In genomic region chr1:15620155-15620545, GRCh38 we compare ENCODE assay signal across 9 cellular contexts. TPM values are rescaled to one million over a fixed set of nuclear protein-coding genes. Genes with fewer than 3 reads are reported as not detected.
DNase-seq lines count a peak whose midpoint lies in the region; ATAC-seq and TF ChIP-seq lines count a peak whose summit lies in the region.
"Had no signal": no experiment of that assay in that cellular context is flagged by ENCODE, and none has a peak within 500 bp of the region (broad histone marks: within the 10 kb centered on the region; RNA-seq: fewer than 3 reads in every experiment).

No MANE protein-coding gene starts in this region.

- H3K27me3 Mint-ChIP-seq in CD4-positive, CD25-positive, alpha-beta regulatory T cell, result no peaks in the 10 kb centered on the region
- H3K27me3 Mint-ChIP-seq in MCF 10A (ENCODE audit: insufficient read depth, unreplicated experiment) (no peaks in the 10 kb centered on the region), mesothelial cell of epicardium (ENCODE audit: low read depth) (no peaks in the 10 kb centered on the region)

- DNase-seq in CD4-positive, CD25-positive, alpha-beta regulatory T cell, result peak in 2 of 3 donors; percentile 29 to 60
- no peak for DNase-seq in Karpas-422
- peak; percentile 45 for DNase-seq in MCF 10A (ENCODE audit: unreplicated experiment)
- no peak for DNase-seq in mesothelial cell of epicardium (ENCODE audit: low spot score in 2 of 2, unreplicated experiment in 2 of 2)
- no peak for DNase-seq in AG20443 (ENCODE audit: low spot score)
- DNase-seq in H7, result no peak
- DNase-seq in ascending aorta (ENCODE audit: low spot score in 2 of 2), result no peak

- H3K4me2 ChIP-seq in Karpas-422 (ENCODE audit: low read depth, low read length, poor library complexity, severe bottlenecking), result peak overlapping the region; percentile 47

- POLR2A ChIA-PET in MCF 10A (lab: Yijun Ruan, JAX), result interaction anchor here (0.5 to 6.8 kb wide), 6 partner anchors 10 to 214 kb away, joined by 3 to 78 read pairs (median 5); no protein-coding TSS in a partner anchor

- no peak overlapping the region for H3K27ac ChIP-seq in CD4-positive, CD25-positive, alpha-beta regulatory T cell (ENCODE audit: insufficient read depth, low read length, poor library complexity, severe bottlenecking)
- H3K27ac ChIP-seq in Karpas-422 (ENCODE audit: low read length) (no peak overlapping the region), ascending aorta (peak overlapping the region in 1 of 2 donors; percentile 96)

- H3K27ac Mint-ChIP-seq in CD4-positive, CD25-positive, alpha-beta regulatory T cell, result peak overlapping the region; percentile 49 to 74 (median 71)
- H3K27ac Mint-ChIP-seq in MCF 10A (ENCODE audit: low read depth, unreplicated experiment) (peak overlapping the region; percentile 54), mesothelial cell of epicardium (peak overlapping the region; percentile 23)

- peaks cover 29% of the 10 kb centered on the region for H4K20me1 ChIP-seq in Karpas-422 (ENCODE audit: insufficient read depth, low read depth, low read length)

- no peaks in the 10 kb centered on the region for H3K9me3 ChIP-seq in CD4-positive, CD25-positive, alpha-beta regulatory T cell (ENCODE audit: control insufficient read depth in 2 of 2, low read length in 2 of 2)
- no peaks in the 10 kb centered on the region for H3K9me3 ChIP-seq in Karpas-422 (ENCODE audit: low read length)
- H3K9me3 ChIP-seq in ascending aorta, result no peaks in the 10 kb centered on the region

- H3K4me1 Mint-ChIP-seq in CD4-positive, CD25-positive, alpha-beta regulatory T cell, result peaks cover 36 to 75% (median 53%) of the 10 kb centered on the region in 4 donors
- H3K4me1 Mint-ChIP-seq in MCF 10A (ENCODE audit: insufficient read depth, unreplicated experiment), result peaks cover 43% of the 10 kb centered on the region
- H3K4me1 Mint-ChIP-seq in mesothelial cell of epicardium, result peaks cover 48% of the 10 kb centered on the region

- peaks cover 0 to 1% (median 0%) of the 10 kb centered on the region in 7 donors for H3K9me3 Mint-ChIP-seq in CD4-positive, CD25-positive, alpha-beta regulatory T cell
- H3K9me3 Mint-ChIP-seq in MCF 10A (ENCODE audit: unreplicated experiment) (no peaks in the 10 kb centered on the region), mesothelial cell of epicardium (no peaks in the 10 kb centered on the region)

- H3K4me1 ChIP-seq in CD4-positive, CD25-positive, alpha-beta regulatory T cell (ENCODE audit: control insufficient read depth, insufficient read depth, low read length, poor library complexity, severe bottlenecking), result peaks cover 66% of the 10 kb centered on the region
- H3K4me1 ChIP-seq in Karpas-422 (ENCODE audit: low read length), result peaks cover 42% of the 10 kb centered on the region
- H3K4me1 ChIP-seq in ascending aorta, result peaks cover 0 to 18% of the 10 kb centered on the region in 2 donors

- peak overlapping the region; percentile 42 to 96 (median 83) for H3K4me3 Mint-ChIP-seq in CD4-positive, CD25-positive, alpha-beta regulatory T cell
- peak overlapping the region; percentile 52 for H3K4me3 Mint-ChIP-seq in MCF 10A (ENCODE audit: unreplicated experiment)
- peak overlapping the region; percentile 11 for H3K4me3 Mint-ChIP-seq in mesothelial cell of epicardium

- no TSS peak for BruUV-seq in MCF 10A (replicated peaks; lab: Mats Ljungman, UMichigan)

- H3K27me3 ChIP-seq in CD4-positive, CD25-positive, alpha-beta regulatory T cell (ENCODE audit: control insufficient read depth, insufficient read depth, low read length), result no peaks in the 10 kb centered on the region
- H3K27me3 ChIP-seq in Karpas-422 (ENCODE audit: low read length) (no peaks in the 10 kb centered on the region), H7 (ENCODE audit: control insufficient read depth, insufficient read depth, low read length) (no peaks in the 10 kb centered on the region), ascending aorta (no peaks in the 10 kb centered on the region)

- no peak overlapping the region for H2AFZ ChIP-seq in Karpas-422 (ENCODE audit: low read length)

- peaks cover 77% of the 10 kb centered on the region for H3K79me2 ChIP-seq in Karpas-422 (ENCODE audit: low read length)

- peak; percentile 11 to 12 for ATAC-seq in CD4-positive, CD25-positive, alpha-beta regulatory T cell (ENCODE audit: low read depth in 2 of 2)
- ATAC-seq in GM18867 (IDR thresholded peaks at IDR 0.05; ENCODE audit: unreplicated experiment), result no peak
- ATAC-seq: Panc1 had no signal

- intact Hi-C loops in MCF 10A (cut with micrococcal nuclease), result no loop called here
- intact Hi-C loops in ascending aorta (cut with DNase I), result no loop called here

- CTCF ChIA-PET in MCF 10A (lab: Yijun Ruan, JAX), result interaction anchor here (0.7 kb wide), 1 partner anchor 83 kb away, joined by 3 read pairs; no protein-coding TSS in a partner anchor

- H3K4me3 ChIP-seq in CD4-positive, CD25-positive, alpha-beta regulatory T cell (ENCODE audit: low read depth, low read length), result peak overlapping the region; percentile 69
- peak overlapping the region; percentile 35; the same call in 1 of the 2 replicates for H3K4me3 ChIP-seq in Karpas-422 (ENCODE audit: low read length)
- H3K4me3 ChIP-seq in H7 (ENCODE audit: insufficient read depth, low read depth, low read length), result no peak overlapping the region
- H3K4me3 ChIP-seq in ascending aorta, result no peak overlapping the region

- H3K36me3 Mint-ChIP-seq in CD4-positive, CD25-positive, alpha-beta regulatory T cell, result peaks cover 4% of the 10 kb centered on the region
- H3K36me3 Mint-ChIP-seq in MCF 10A (ENCODE audit: insufficient read depth, unreplicated experiment) (peaks cover 18% of the 10 kb centered on the region), mesothelial cell of epicardium (no peaks in the 10 kb centered on the region)

- H3K36me3 ChIP-seq in CD4-positive, CD25-positive, alpha-beta regulatory T cell (ENCODE audit: control insufficient read depth, insufficient read depth, low read length), result peaks cover 4% of the 10 kb centered on the region
- H3K36me3 ChIP-seq in Karpas-422 (ENCODE audit: insufficient read depth, low read length), result peaks cover 22% of the 10 kb centered on the region; the same call in 1 of the 2 replicates
- no peaks in the 10 kb centered on the region for H3K36me3 ChIP-seq in H7 (replicated peaks; ENCODE audit: control insufficient read depth, insufficient read depth, low read length)
- H3K36me3 ChIP-seq in ascending aorta, result no peaks in the 10 kb centered on the region

- H3K9ac ChIP-seq in Karpas-422 (ENCODE audit: low read length), result no peak overlapping the region

- TF ChIP-seq CTCF in MCF 10A (IDR thresholded peaks at IDR 0.05; ENCODE audit: unreplicated experiment), result no peak
- TF ChIP-seq CTCF in mesothelial cell of epicardium (IDR thresholded peaks at IDR 0.05; ENCODE audit: unreplicated experiment), result no peak
- no peak for TF ChIP-seq CTCF in ascending aorta (IDR thresholded peaks at IDR 0.05)

- H3K9me2 ChIP-seq in Karpas-422 (replicated peaks; ENCODE audit: insufficient read depth, low read length), result no peaks in the 10 kb centered on the region

RNA-seq across cellular contexts. Expression of gene DDI2, which starts 2.9 kb away (rescaled TPM):
- 61.2 TPM for total RNA-seq in CD4-positive, CD25-positive, alpha-beta regulatory T cell
- polyA plus RNA-seq in CD4-positive, CD25-positive, alpha-beta regulatory T cell, result 1 to 10 TPM; 3.2 to 7.7 (median 5.5) TPM
- 29.3 and 40.0 TPM in 2 replicates for total RNA-seq in Karpas-422 (2014; rRNA removed; shearing (Covaris generic); ENCODE audit: low replicate concordance)
- total RNA-seq in MCF 10A (2022) (26.6 and 32.7 TPM in 2 replicates), mesothelial cell of epicardium (31.7 to 34.5 TPM (median 34.1 TPM) in 3 replicates), ascending aorta (13.0 TPM)
- total RNA-seq in H7 (2014; rRNA removed; shearing (Covaris generic)), result 19.4 and 19.7 TPM in 2 replicates

RNA-seq across cellular contexts. Expression of gene AGMAT, which starts 35.3 kb away (rescaled TPM):
- total RNA-seq in CD4-positive, CD25-positive, alpha-beta regulatory T cell, result 8.9 TPM
- 10 to 100 TPM in 3 of 4 donors, 1 to 10 TPM in 1; 9.1 to 12.7 (median 11.6) TPM for polyA plus RNA-seq in CD4-positive, CD25-positive, alpha-beta regulatory T cell
- 3.3 and 8.6 TPM in 2 replicates for total RNA-seq in Karpas-422 (2014; rRNA removed; shearing (Covaris generic); ENCODE audit: low replicate concordance)
- total RNA-seq in MCF 10A (2022) (not detected in 2 replicates), mesothelial cell of epicardium (0.16 to 0.31 TPM (median 0.25 TPM) in 3 replicates), ascending aorta (1.1 TPM)
- total RNA-seq in H7 (2014; rRNA removed; shearing (Covaris generic)), result 6.9 and 7.8 TPM in 2 replicates

Comparison
In these comparisons a context has a peak if more than half of its experiments do, and no peak if none do; other contexts are left out.
1. DNase-seq: peak in CD4-positive, CD25-positive, alpha-beta regulatory T cell (2 of 3) and MCF 10A (single experiment); none in Karpas-422 (single experiment), mesothelial cell of epicardium (0 of 2), AG20443 (single experiment), H7 (single experiment) and ascending aorta (0 of 2).
2. H3K4me3 ChIP-seq: peak in CD4-positive, CD25-positive, alpha-beta regulatory T cell (single experiment) and Karpas-422 (single experiment); none in H7 (single experiment) and ascending aorta (0 of 2).
3. H3K4me3 Mint-ChIP-seq: peak in every context shown above with its lines; median percentile 83 in CD4-positive, CD25-positive, alpha-beta regulatory T cell; 52 in MCF 10A; 11 in mesothelial cell of epicardium.
4. Peak in every context shown above with its lines, with median percentiles within 50 percentile points of each other: H3K27ac Mint-ChIP-seq.